8 cellular contexts compared by ENCODE assay signal in genomic region chr22:50201191-50202129, GRCh38. TPM values are rescaled to one million over a fixed set of nuclear protein-coding genes. Genes with fewer than 3 reads are reported as not detected.
DNase-seq lines count a peak whose midpoint lies in the region; ATAC-seq, FAIRE-seq and TF ChIP-seq lines count a peak whose summit lies in the region.

No MANE protein-coding gene starts in this region.

- H3K27ac ChIP-seq in foreskin keratinocyte (peak overlapping the region; percentile 28), pancreas (peak overlapping the region; percentile 13 to 64 (median 52))

- peak overlapping the region; percentile 83 for H3K4me3 Mint-ChIP-seq in activated T-cell treated with anti-CD3 and anti-CD28 coated beads, Interleukin-2, amount 50 U/mL, for 4 hours

- no peaks in the 10 kb centered on the region for H3K27me3 Mint-ChIP-seq in activated T-cell treated with anti-CD3 and anti-CD28 coated beads, Interleukin-2, amount 50 U/mL, for 4 hours (ENCODE audit: low read depth)

- intact Hi-C loops in pancreas (cut with DNase I) = no loop called here

- peaks cover 0 to 16% (median 0%) of the 10 kb centered on the region in 3 donors for H3K36me3 ChIP-seq in pancreas

- H3K4me3 ChIP-seq in pancreas = peak overlapping the region; percentile 61 to 86 (median 82)

- no peak for FAIRE-seq in pancreas (lab: Jason Lieb, UNC)

- no peak for TF ChIP-seq CTCF in foreskin keratinocyte (conservative IDR thresholded peaks at IDR 0.05)
- TF ChIP-seq CTCF in pancreas (IDR thresholded peaks at IDR 0.05) = no peak

- no peak for DNase-seq in activated T-cell treated with anti-CD3 and anti-CD28 coated beads, Interleukin-2, amount 50 U/mL, for 4 hours
- DNase-seq in activated T-cell treated with anti-CD3 and anti-CD28 coated beads for 4 hours (no peak), UCSD-AML1 (lab: John Stamatoyannopoulos, UW; ENCODE audit: unreplicated experiment) (peak; percentile 21), foreskin keratinocyte (no peak), pancreas (peak in 3 of 6 donors; percentile 58 to 88 (median 72)), KG1 (lab: John Stamatoyannopoulos, UW) (no peak), mucosa of gallbladder (ENCODE audit: low spot score) (no peak)

- H3K27me3 ChIP-seq in foreskin keratinocyte = no peaks in the 10 kb centered on the region
- no peaks in the 10 kb centered on the region for H3K27me3 ChIP-seq in pancreas

- H3K4me1 Mint-ChIP-seq in activated T-cell treated with anti-CD3 and anti-CD28 coated beads, Interleukin-2, amount 50 U/mL, for 4 hours (ENCODE audit: low read depth) = peaks cover 24% of the 10 kb centered on the region

- H3K9me3 Mint-ChIP-seq in activated T-cell treated with anti-CD3 and anti-CD28 coated beads, Interleukin-2, amount 50 U/mL, for 4 hours = no peaks in the 10 kb centered on the region

- H3K9me3 ChIP-seq in pancreas = no peaks in the 10 kb centered on the region

- peaks cover 5% of the 10 kb centered on the region for H3K4me1 ChIP-seq in foreskin keratinocyte
- H3K4me1 ChIP-seq in pancreas = peaks cover 0 to 13% (median 6%) of the 10 kb centered on the region in 3 donors

- peak; percentile 36 to 44 for ATAC-seq in activated T-cell treated with anti-CD3 and anti-CD28 coated beads, Interleukin-2, amount 50 U/mL, for 4 hours
- ATAC-seq in HG03095 (IDR thresholded peaks at IDR 0.05; ENCODE audit: unreplicated experiment) (peak; percentile 12), foreskin keratinocyte (peak; percentile 19), pancreas (peak; percentile 32 to 63 (median 43))

- H3K36me3 Mint-ChIP-seq in activated T-cell treated with anti-CD3 and anti-CD28 coated beads, Interleukin-2, amount 50 U/mL, for 4 hours (ENCODE audit: insufficient read depth) = peaks cover 15% of the 10 kb centered on the region

- 1 to 2% methylated on average over 73 to 115 of the region's 115 CpGs for WGBS in pancreas, 2 donors

RNA-seq across cellular contexts. Expression of gene SELENOO, which starts 0.6 kb away (rescaled TPM):
- total RNA-seq in activated T-cell treated with anti-CD3 and anti-CD28 coated beads, Interleukin-2, amount 50 U/mL, for 4 hours = 10 to 100 TPM; 24.4 to 27.9 (median 26.9) TPM
- total RNA-seq in foreskin keratinocyte (28.9 and 29.6 TPM in 2 replicates), pancreas (10 to 100 TPM; 11.6 to 17.8 (median 13.0) TPM), mucosa of gallbladder (37.0 TPM)
- polyA plus RNA-seq in foreskin keratinocyte (34.8 and 38.3 TPM in 2 replicates), pancreas (10 to 100 TPM; 78.2 to 79.8 TPM)

RNA-seq across cellular contexts. Expression of gene TRABD, which starts 15.7 kb away (rescaled TPM):
- 10 to 100 TPM; 91.3 to 95.0 (median 93.4) TPM for total RNA-seq in activated T-cell treated with anti-CD3 and anti-CD28 coated beads, Interleukin-2, amount 50 U/mL, for 4 hours
- total RNA-seq in foreskin keratinocyte (50.7 and 52.2 TPM in 2 replicates), pancreas (10 to 100 TPM; 25.9 to 64.1 (median 48.6) TPM), mucosa of gallbladder (55.1 TPM)
- polyA plus RNA-seq in foreskin keratinocyte (63.7 and 64.5 TPM in 2 replicates), pancreas (100 to 1,000 TPM; 104 to 107 TPM)

RNA-seq across cellular contexts. Expression of gene PANX2, which starts 30.9 kb away (rescaled TPM):
- total RNA-seq in activated T-cell treated with anti-CD3 and anti-CD28 coated beads, Interleukin-2, amount 50 U/mL, for 4 hours = 1 to 10 TPM; 1.1 to 2.9 (median 1.4) TPM
- 0.53 and 1.0 TPM in 2 replicates for total RNA-seq in foreskin keratinocyte
- 0.85 and 1.8 TPM in 2 replicates for polyA plus RNA-seq in foreskin keratinocyte
- total RNA-seq in pancreas = 1 to 10 TPM in 1 of 6 donors, under 1 TPM in 5; 0.31 to 1.2 (median 0.60) TPM
- polyA plus RNA-seq in pancreas = 1 to 10 TPM in 1 of 2 donors, under 1 TPM in 1; 0.68 to 3.5 TPM
- total RNA-seq in mucosa of gallbladder = 0.95 TPM

RNA-seq across cellular contexts. Expression of gene TUBGCP6, which starts 43.4 kb away (rescaled TPM):
- total RNA-seq in activated T-cell treated with anti-CD3 and anti-CD28 coated beads, Interleukin-2, amount 50 U/mL, for 4 hours = 10 to 100 TPM; 44.5 to 50.6 (median 48.3) TPM
- total RNA-seq in foreskin keratinocyte = 21.6 and 22.6 TPM in 2 replicates
- 12.9 and 13.4 TPM in 2 replicates for polyA plus RNA-seq in foreskin keratinocyte
- total RNA-seq in pancreas = 10 to 100 TPM; 19.2 to 36.7 (median 26.8) TPM
- 100 to 1,000 TPM; 109 to 139 TPM for polyA plus RNA-seq in pancreas
- 64.4 TPM for total RNA-seq in mucosa of gallbladder

RNA-seq across cellular contexts. Expression of gene HDAC10, which starts 49.6 kb away (rescaled TPM):
- 10 to 100 TPM; 45.1 to 50.6 (median 48.2) TPM for total RNA-seq in activated T-cell treated with anti-CD3 and anti-CD28 coated beads, Interleukin-2, amount 50 U/mL, for 4 hours
- total RNA-seq in foreskin keratinocyte (8.3 and 11.7 TPM in 2 replicates), pancreas (10 to 100 TPM; 17.0 to 40.7 (median 19.1) TPM), mucosa of gallbladder (100 TPM)
- polyA plus RNA-seq in foreskin keratinocyte (12.7 and 14.0 TPM in 2 replicates), pancreas (10 to 100 TPM; 67.7 to 78.3 TPM)
